Comparison of ENCODE assay signal across 10 cellular contexts in genomic region chr5:173016069-173016455, GRCh38. TPM values are rescaled to one million over a fixed set of nuclear protein-coding genes. Genes with fewer than 3 reads are reported as not detected.
A peak's percentile ranks its signal among the peaks of the same experiment; 100 is the strongest.
DNase-seq lines count a peak whose midpoint lies in the region; ATAC-seq, FAIRE-seq and TF ChIP-seq lines count a peak whose summit lies in the region.
"Had no signal": no experiment of that assay in that cellular context is flagged by ENCODE, and none has a peak within 500 bp of the region (broad histone marks: within the 10 kb centered on the region; RNA-seq: fewer than 3 reads in every experiment).

No MANE protein-coding gene starts in this region.

- H3K9me3 ChIP-seq in HCT116 (ENCODE audit: control insufficient read depth in 1 of 2, insufficient read depth in 1 of 2, low read depth in 1 of 2, low read length in 2 of 2), result no peaks in the 10 kb centered on the region
- no peaks in the 10 kb centered on the region for H3K9me3 ChIP-seq in kidney (ENCODE audit: control insufficient read depth in 1 of 2, low read length in 2 of 2)
- no peaks in the 10 kb centered on the region for H3K9me3 ChIP-seq in spleen

- no peak for TF ChIP-seq RAD21 in HCT116 (IDR thresholded peaks at IDR 0.05; ENCODE audit: low read depth)

- H3K4me1 ChIP-seq in HCT116 (ENCODE audit: control insufficient read depth in 1 of 2, insufficient read depth in 2 of 2, low read length in 2 of 2), result peaks cover 32 to 33% of the 10 kb centered on the region in 2 experiments
- H3K4me1 ChIP-seq in kidney (ENCODE audit: control insufficient read depth in 1 of 2, insufficient read depth in 1 of 2, low read depth in 1 of 2, low read length in 2 of 2), result peaks cover 9 to 11% of the 10 kb centered on the region in 2 donors
- peaks cover 7 to 93% (median 65%) of the 10 kb centered on the region in 6 donors for H3K4me1 ChIP-seq in spleen

- 0 out of 2 replicates have a peak, but pooled peaks have one; percentile 21 for ATAC-seq in HCT116

- 92 to 97% (median 94%) methylated on average over 6 of the region's 6 CpGs for WGBS in spleen, 5 donors

- no peaks in the 10 kb centered on the region for H4K20me1 ChIP-seq in HCT116 (ENCODE audit: insufficient read depth)

- in situ Hi-C loops in GM13977 (cut with MboI; ENCODE audit: low pct_unique_long_range_greater_than_20kb, low sequenced_read_pairs, unreplicated experiment), result no loop called here

- H3K36me3 Mint-ChIP-seq in activated T-helper 2 cell treated with anti-CD3 and anti-CD28 coated beads, Interferon-gamma antibody, Interleukin-2, Interleukin-4, amounts not matched to agents 10 μg/mL and 5 μg/mL and 100 μg/mL, durations not matched to agents 14 hours and 24 hours and 36 hours (ENCODE audit: low read depth), result peaks cover 34% of the 10 kb centered on the region

- H3K4me3 Mint-ChIP-seq in activated T-helper 2 cell treated with anti-CD3 and anti-CD28 coated beads, Interferon-gamma antibody, Interleukin-2, Interleukin-4, amounts not matched to agents 10 μg/mL and 5 μg/mL and 100 μg/mL, durations not matched to agents 14 hours and 24 hours and 36 hours (ENCODE audit: low read depth), result no peak overlapping the region
- H3K4me3 Mint-ChIP-seq: activated naive CD4-positive, alpha-beta T cell treated with anti-CD3 and anti-CD28 coated beads, Interleukin-2, amount 10 ng/mL, durations not matched to agents 7 days and 5 days had no signal

- H3K9me2 ChIP-seq in HCT116 (ENCODE audit: insufficient read depth), result no peaks in the 10 kb centered on the region

- no peaks in the 10 kb centered on the region for H3K9me3 Mint-ChIP-seq in activated T-helper 2 cell treated with anti-CD3 and anti-CD28 coated beads, Interferon-gamma antibody, Interleukin-2, Interleukin-4, amounts not matched to agents 10 μg/mL and 5 μg/mL and 100 μg/mL, durations not matched to agents 14 hours and 24 hours and 36 hours
- H3K9me3 Mint-ChIP-seq: activated naive CD4-positive, alpha-beta T cell treated with anti-CD3 and anti-CD28 coated beads, Interleukin-2, amount 10 ng/mL, durations not matched to agents 7 days and 5 days had no signal

- TF ChIP-seq POLR2A in HCT116 (IDR thresholded peaks at IDR 0.05; ENCODE audit: borderline replicate concordance, extremely low read depth, insufficient read depth, insufficient read length), result no peak
- no peak for TF ChIP-seq POLR2A in spleen (IDR thresholded peaks at IDR 0.05)

- H3K79me2 ChIP-seq in HCT116 (ENCODE audit: insufficient read depth, low read length), result peaks cover 60% of the 10 kb centered on the region

- RAD21 ChIA-PET in HCT116 (lab: Charles Lee; ENCODE audit: low non-redundant PET in 1 of 2, low total read pairs in 2 of 2, uncharacterized antibody in 2 of 2, unreplicated experiment in 2 of 2), result no interaction called here

- POLR2A ChIA-PET in HCT116 (lab: Charles Lee), result interaction anchor here (0.8 to 1.2 kb wide), 3 partner anchors 12 to 57 kb away, joined by 3 to 4 read pairs (median 3); partner anchors contain the start of genes ATP6V0E1 and RPL26L1

- CTCF ChIA-PET in HCT116 (lab: Charles Lee), result no interaction called here

- intact Hi-C loops in HCT116 (cut with micrococcal nuclease) (no loop called here), kidney (cut with DNase I) (no loop called here), spleen (cut with DNase I; ENCODE audit: low total_unique reads) (no loop called here)
- intact Hi-C loops in activated T-helper 2 cell treated with anti-CD3 and anti-CD28 coated beads, Interferon-gamma antibody, Interleukin-2, Interleukin-4, amounts not matched to agents 10 μg/mL and 5 μg/mL and 100 μg/mL, durations not matched to agents 14 hours and 24 hours and 36 hours (cut with micrococcal nuclease), result no loop called here

- H3K4me2 ChIP-seq in HCT116 (ENCODE audit: low read length), result peak overlapping the region; percentile 52

- FAIRE-seq in kidney (lab: Jason Lieb, UNC), result no peak

- TF ChIP-seq CTCF in HCT116 (IDR thresholded peaks at IDR 0.05 in 2 of 3, conservative IDR thresholded peaks at IDR 0.05 in 1 of 3; ENCODE audit: borderline replicate concordance in 1 of 3, insufficient read depth in 1 of 3, low read depth in 2 of 3, low read length in 2 of 3), result no peak
- no peak for TF ChIP-seq CTCF in kidney (IDR thresholded peaks at IDR 0.05; ENCODE audit: borderline replicate concordance, extremely low read depth, insufficient read depth)
- TF ChIP-seq CTCF in spleen (IDR thresholded peaks at IDR 0.05 in 8 of 11, conservative IDR thresholded peaks at IDR 0.05 in 3 of 11), result no peak
- TF ChIP-seq CTCF in GM13977 (IDR thresholded peaks at IDR 0.05; ENCODE audit: extremely low read depth, insufficient read depth, missing control alignments), result no peak

- no TSS peak for BruUV-seq in HCT116 (replicated peaks; lab: Mats Ljungman, UMichigan)

- no peaks in the 10 kb centered on the region for H3K36me3 ChIP-seq in HCT116 (ENCODE audit: control insufficient read depth in 1 of 2, insufficient read depth in 2 of 2, low read length in 2 of 2)
- peaks cover 0 to 16% of the 10 kb centered on the region in 2 donors for H3K36me3 ChIP-seq in kidney (ENCODE audit: control insufficient read depth in 1 of 2, insufficient read depth in 2 of 2, low read length in 2 of 2)
- peaks cover 0 to 23% (median 13%) of the 10 kb centered on the region in 6 donors for H3K36me3 ChIP-seq in spleen

- H3K4me1 Mint-ChIP-seq in activated T-helper 2 cell treated with anti-CD3 and anti-CD28 coated beads, Interferon-gamma antibody, Interleukin-2, Interleukin-4, amounts not matched to agents 10 μg/mL and 5 μg/mL and 100 μg/mL, durations not matched to agents 14 hours and 24 hours and 36 hours (ENCODE audit: low read depth), result peaks cover 16% of the 10 kb centered on the region

- H3K4me3 ChIP-seq in HCT116 (replicated peaks in 1 of 2; ENCODE audit: low read depth in 1 of 2, low read length in 2 of 2), result peak overlapping the region; percentile 15 to 26
- H3K4me3 ChIP-seq in kidney (ENCODE audit: low read length in 2 of 2), result no peak overlapping the region
- no peak overlapping the region for H3K4me3 ChIP-seq in spleen
- H3K4me3 ChIP-seq: SK-N-MC had no signal

- peak overlapping the region; percentile 79 for H3K27ac ChIP-seq in HCT116 (ENCODE audit: low read depth, low read length)
- H3K27ac ChIP-seq in kidney (ENCODE audit: low read depth in 2 of 2, low read length in 2 of 2), result peak overlapping the region; percentile 75 to 91
- peak overlapping the region in 7 of 8 donors; percentile 21 to 90 (median 77) for H3K27ac ChIP-seq in spleen
- H3K27ac ChIP-seq: SK-N-MC had no signal

- DNase-seq in HCT116 (ENCODE audit: low read depth, low spot score) (no peak), kidney (no peak), spleen (no peak), NCI-H748 treated with DMSO at 0.1 percent for 48 hours (lab: John Stamatoyannopoulos, UW) (no peak), GM13977 (ENCODE audit: low spot score) (no peak), middle frontal gyrus (ENCODE audit: extremely low spot score, low spot score) (no peak), amygdala (lab: John Stamatoyannopoulos, UW) (no peak)
- DNase-seq in activated T-helper 2 cell treated with anti-CD3 and anti-CD28 coated beads, Interferon-gamma antibody, Interleukin-2, Interleukin-4, amounts not matched to agents 10 μg/mL and 5 μg/mL and 100 μg/mL, durations not matched to agents 14 hours and 24 hours and 36 hours (ENCODE audit: low spot score), result no peak
- DNase-seq: activated naive CD4-positive, alpha-beta T cell treated with anti-CD3 and anti-CD28 coated beads, Interleukin-2, amount 10 ng/mL, durations not matched to agents 7 days and 5 days had no signal

- H3K27me3 Mint-ChIP-seq in activated T-helper 2 cell treated with anti-CD3 and anti-CD28 coated beads, Interferon-gamma antibody, Interleukin-2, Interleukin-4, amounts not matched to agents 10 μg/mL and 5 μg/mL and 100 μg/mL, durations not matched to agents 14 hours and 24 hours and 36 hours (ENCODE audit: low read depth), result no peaks in the 10 kb centered on the region
- H3K27me3 Mint-ChIP-seq: activated naive CD4-positive, alpha-beta T cell treated with anti-CD3 and anti-CD28 coated beads, Interleukin-2, amount 10 ng/mL, durations not matched to agents 7 days and 5 days had no signal

- no peaks in the 10 kb centered on the region for H3K27me3 ChIP-seq in HCT116 (ENCODE audit: insufficient read depth, low read length)
- no peaks in the 10 kb centered on the region for H3K27me3 ChIP-seq in spleen (replicated peaks in 1 of 7)

- H3K9ac ChIP-seq in HCT116 (ENCODE audit: low read length) (peak overlapping the region; percentile 46), kidney (ENCODE audit: low read length in 2 of 2) (peak overlapping the region; percentile 17 to 20)

- H2AFZ ChIP-seq in HCT116 (ENCODE audit: low read depth, low read length, poor library complexity, severe bottlenecking), result no peak overlapping the region

- peak overlapping the region; percentile 48 for H3K27ac Mint-ChIP-seq in activated T-helper 2 cell treated with anti-CD3 and anti-CD28 coated beads, Interferon-gamma antibody, Interleukin-2, Interleukin-4, amounts not matched to agents 10 μg/mL and 5 μg/mL and 100 μg/mL, durations not matched to agents 14 hours and 24 hours and 36 hours
- H3K27ac Mint-ChIP-seq: activated naive CD4-positive, alpha-beta T cell treated with anti-CD3 and anti-CD28 coated beads, Interleukin-2, amount 10 ng/mL, durations not matched to agents 7 days and 5 days had no signal

RNA-seq across cellular contexts. Expression of gene ATP6V0E1, which starts 32.5 kb away (rescaled TPM):
- total RNA-seq in HCT116 (2021; ENCODE audit: unreplicated experiment), result 84.6 TPM
- 98.7 and 102 TPM in 2 replicates for polyA plus RNA-seq in HCT116 (2012)
- 147 and 148 TPM in 2 replicates for total RNA-seq in activated T-helper 2 cell treated with anti-CD3 and anti-CD28 coated beads, Interferon-gamma antibody, Interleukin-2, Interleukin-4, amounts not matched to agents 10 μg/mL and 5 μg/mL and 100 μg/mL, durations not matched to agents 14 hours and 24 hours and 36 hours
- total RNA-seq in kidney, result 352 TPM
- 804 TPM for polyA plus RNA-seq in kidney (ENCODE audit: insufficient read depth, low read depth, low replicate concordance)
- 100 to 1,000 TPM; 185 to 221 (median 208) TPM for total RNA-seq in spleen
- 100 to 1,000 TPM; 213 to 314 (median 298) TPM for polyA plus RNA-seq in spleen

RNA-seq across cellular contexts. Expression of gene CREBRF, which starts 40.1 kb away (rescaled TPM):
- total RNA-seq in HCT116 (2021; ENCODE audit: unreplicated experiment), result 7.7 TPM
- polyA plus RNA-seq in HCT116 (2012), result 4.0 and 4.1 TPM in 2 replicates
- total RNA-seq in activated T-helper 2 cell treated with anti-CD3 and anti-CD28 coated beads, Interferon-gamma antibody, Interleukin-2, Interleukin-4, amounts not matched to agents 10 μg/mL and 5 μg/mL and 100 μg/mL, durations not matched to agents 14 hours and 24 hours and 36 hours, result 8.4 and 8.7 TPM in 2 replicates
- 49.7 TPM for total RNA-seq in kidney
- 6.1 TPM for polyA plus RNA-seq in kidney (ENCODE audit: insufficient read depth, low read depth, low replicate concordance)
- total RNA-seq in spleen, result 10 to 100 TPM; 44.7 to 85.9 (median 58.7) TPM
- polyA plus RNA-seq in spleen, result 1 to 10 TPM; 7.2 to 8.2 (median 7.3) TPM

RNA-seq across cellular contexts. Expression of gene RPL26L1, which starts 56.8 kb away (rescaled TPM):
- 58.3 TPM for total RNA-seq in HCT116 (2021; ENCODE audit: unreplicated experiment)
- 76.8 and 85.2 TPM in 2 replicates for polyA plus RNA-seq in HCT116 (2012)
- 59.1 and 64.3 TPM in 2 replicates for total RNA-seq in activated T-helper 2 cell treated with anti-CD3 and anti-CD28 coated beads, Interferon-gamma antibody, Interleukin-2, Interleukin-4, amounts not matched to agents 10 μg/mL and 5 μg/mL and 100 μg/mL, durations not matched to agents 14 hours and 24 hours and 36 hours
- total RNA-seq in kidney, result 30.9 TPM
- polyA plus RNA-seq in kidney (ENCODE audit: insufficient read depth, low read depth, low replicate concordance), result 80.7 TPM
- 10 to 100 TPM; 10.6 to 36.8 (median 16.9) TPM for total RNA-seq in spleen
- polyA plus RNA-seq in spleen, result 10 to 100 TPM; 31.0 to 56.4 (median 46.4) TPM

Comparison
In these comparisons a context has a peak if more than half of its experiments do, and no peak if none do; other contexts are left out.
1. H3K4me3 ChIP-seq: peak in HCT116 (2 of 2); none in kidney (0 of 2) and spleen (0 of 8).
2. Peak in every context shown above with its lines, with median percentiles within 50 percentile points of each other: H3K27ac ChIP-seq.